Comparison of ENCODE assay signal across 23 cellular contexts in the genomic region with DNA sequence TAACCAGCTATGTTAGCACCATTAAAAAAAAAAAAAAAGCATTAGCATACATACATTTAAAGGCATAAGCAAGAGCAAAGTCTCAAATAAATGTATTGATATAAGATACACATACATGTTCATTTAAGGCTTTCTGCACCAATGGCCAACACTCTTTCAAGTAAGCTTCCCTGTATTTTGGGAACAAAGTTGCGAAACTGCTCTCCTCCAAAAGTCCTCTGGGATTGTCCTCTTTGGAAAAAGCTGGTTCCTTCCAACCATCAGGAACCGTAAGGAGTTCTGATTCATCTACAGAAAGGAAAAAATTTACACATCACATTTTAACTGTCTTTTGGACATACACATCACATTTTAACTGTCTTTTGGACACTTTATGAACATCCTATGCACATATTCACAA. TPM values are rescaled to one million over a fixed set of nuclear protein-coding genes. Genes with fewer than 3 reads are reported as not detected.
DNase-seq lines count a peak whose midpoint lies in the region; ATAC-seq and TF ChIP-seq lines count a peak whose summit lies in the region.
"Had no signal": no experiment of that assay in that cellular context is flagged by ENCODE, and none has a peak within 500 bp of the region (broad histone marks: within the 10 kb centered on the region; RNA-seq: fewer than 3 reads in every experiment).

No MANE protein-coding gene starts in this region.

- H3K4me3 ChIP-seq in ACC112 (ENCODE audit: low read depth, low read length) (peak overlapping the region; percentile 22), DND-41 (ENCODE audit: low read depth in 1 of 2, low read length in 2 of 2) (no peak overlapping the region), fibroblast of the aortic adventitia (ENCODE audit: low read depth, low read length) (no peak overlapping the region)
- H3K4me3 ChIP-seq: lung, neural progenitor cell had no signal

- no peak overlapping the region for H3K9ac ChIP-seq in DND-41 (ENCODE audit: low read depth, low read length)
- H3K9ac ChIP-seq: neural progenitor cell had no signal

- H3K79me2 ChIP-seq in ACC112 (ENCODE audit: control insufficient read depth, insufficient read depth, low read length, unreplicated experiment) = peaks cover 47% of the 10 kb centered on the region
- peaks cover 67% of the 10 kb centered on the region for H3K79me2 ChIP-seq in DND-41 (ENCODE audit: insufficient read depth, low read length)

- no peak overlapping the region for H2AFZ ChIP-seq in ACC112 (ENCODE audit: low read length, unreplicated experiment)
- no peak overlapping the region for H2AFZ ChIP-seq in DND-41 (ENCODE audit: low read depth, low read length)
- H2AFZ ChIP-seq: neural progenitor cell had no signal

- peaks cover 28% of the 10 kb centered on the region for H3K36me3 ChIP-seq in ACC112 (ENCODE audit: insufficient read depth, low read length)
- peaks cover 53% of the 10 kb centered on the region for H3K36me3 ChIP-seq in DND-41 (ENCODE audit: insufficient read depth, low read length)

- peak overlapping the region; percentile 83; the same call in 1 of the 2 replicates for H3K4me2 ChIP-seq in DND-41 (ENCODE audit: insufficient read depth, low read length)
- H3K4me2 ChIP-seq: neural progenitor cell had no signal

- no peak for DNase-seq in DND-41
- DNase-seq in RKO (ENCODE audit: low spot score) = peak; percentile 67
- DNase-seq in fibroblast of the aortic adventitia (ENCODE audit: low read depth) = peak; percentile 47
- DNase-seq in NCI-H345 (lab: John Stamatoyannopoulos, UW) = no peak
- no peak for DNase-seq in NCI-H2029 (lab: John Stamatoyannopoulos, UW)
- DNase-seq: activated naive CD4-positive, alpha-beta T cell treated with anti-CD3 and anti-CD28 coated beads, Interleukin-2, amount 50 U/mL, for 16 hours; AML-193; central memory CD4-positive, alpha-beta T cell; DMS53; GOT3; kidney glomerular epithelial cell; NCI-H1092 treated with DMSO at 0.1 percent for 48 hours; NCI-H1930; NCI-H226; OCI-M1; posterior cingulate gyrus; SHP77 treated with DMSO at 0.1 percent for 48 hours; trophoblast cell had no signal

- no peak for TF ChIP-seq CTCF in DND-41 (IDR thresholded peaks at IDR 0.05; ENCODE audit: borderline replicate concordance, extremely low read depth, low read length, poor library complexity, severe bottlenecking)
- TF ChIP-seq CTCF in fibroblast of the aortic adventitia (IDR thresholded peaks at IDR 0.05; ENCODE audit: insufficient read depth, low read length) = no peak

- no peaks in the 10 kb centered on the region for H3K27me3 ChIP-seq in ACC112 (ENCODE audit: insufficient read depth, low read length)
- H3K27me3 ChIP-seq in DND-41 (ENCODE audit: insufficient read depth, low read length, poor library complexity) = no peaks in the 10 kb centered on the region
- H3K27me3 ChIP-seq: neural progenitor cell had no signal

- ATAC-seq in DND-41 (ENCODE audit: insufficient read depth, low read depth) (no peak), HG03354 (IDR thresholded peaks at IDR 0.05; ENCODE audit: poor library complexity, severe bottlenecking, unreplicated experiment) (no peak)
- ATAC-seq: WTC11 had no signal

- H3K4me1 ChIP-seq in ACC112 (ENCODE audit: control insufficient read depth, insufficient read depth, low read length, unreplicated experiment) = peaks cover 36% of the 10 kb centered on the region
- H3K4me1 ChIP-seq in DND-41 (ENCODE audit: insufficient read depth, low read length) = peaks cover 40% of the 10 kb centered on the region

- no peaks in the 10 kb centered on the region for H4K20me1 ChIP-seq in DND-41 (ENCODE audit: insufficient read depth, low read length)

- H3K27ac ChIP-seq in ACC112 (ENCODE audit: low read depth, low read length) = peak overlapping the region; percentile 23
- no peak overlapping the region for H3K27ac ChIP-seq in DND-41 (ENCODE audit: low read length)
- H3K27ac ChIP-seq: neural progenitor cell had no signal

- no peaks in the 10 kb centered on the region for H3K9me3 ChIP-seq in DND-41 (ENCODE audit: insufficient read depth, low read length, severe bottlenecking)

RNA-seq across cellular contexts. Expression of a gene that starts 3.2 kb away (rescaled TPM):
- total RNA-seq in fibroblast of the aortic adventitia (ENCODE audit: low replicate concordance) = 27.0 and 71.4 TPM in 2 replicates

RNA-seq across cellular contexts. Expression of a gene that starts 27.6 kb away (rescaled TPM):
- total RNA-seq in fibroblast of the aortic adventitia (ENCODE audit: low replicate concordance) = 5.2 and 167 TPM in 2 replicates

Comparison
In these comparisons a context has a peak if more than half of its experiments do, and no peak if none do; other contexts are left out.
1. DNase-seq: peak in RKO (single experiment) and fibroblast of the aortic adventitia (single experiment); none in DND-41 (single experiment), NCI-H345 (single experiment) and NCI-H2029 (single experiment).